ENCODE assay signal across 26 cellular contexts in genomic region chr14:26218858-26219257, GRCh38.
"Had no signal": no experiment of that assay in that cellular context is flagged by ENCODE, and none has a peak within 500 bp of the region (broad histone marks: within the 10 kb centered on the region; RNA-seq: fewer than 3 reads in every experiment).

No MANE protein-coding gene starts in this region.

- H3K36me3 Mint-ChIP-seq: activated naive CD4-positive, alpha-beta T cell treated with anti-CD3 and anti-CD28 coated beads, Interleukin-2, amount 10 ng/mL, durations not matched to agents 7 days and 5 days; activated naive CD8-positive, alpha-beta T cell had no signal

- H3K27me3 Mint-ChIP-seq: activated CD4-positive, alpha-beta memory T cell treated with anti-CD3 and anti-CD28 coated beads, Interleukin-2, amount 10 ng/mL, durations not matched to agents 7 days and 5 days; activated CD4-positive, alpha-beta T cell treated with anti-CD3 and anti-CD28 coated beads for 36 hours; activated CD4-positive, alpha-beta T cell treated with anti-CD3 and anti-CD28 coated beads, Interleukin-2, amount 10 ng/mL, durations not matched to agents 24 days and 14 days; activated naive CD4-positive, alpha-beta T cell treated with anti-CD3 and anti-CD28 coated beads, Interleukin-2, amount 10 ng/mL, durations not matched to agents 7 days and 5 days; activated naive CD8-positive, alpha-beta T cell; activated T-cell treated with anti-CD3 and anti-CD28 coated beads, Interleukin-2, amount 50 U/mL, for 24 hours; central memory CD8-positive, alpha-beta T cell; dendritic cell treated with granulocyte-macrophage colony-stimulating factor and Interleukin-4, amounts not matched to agents 40 ng/mL and 50 ng/mL, for 4 days; T-helper 17 cell had no signal

- H3K27ac Mint-ChIP-seq: activated CD4-positive, alpha-beta memory T cell treated with anti-CD3 and anti-CD28 coated beads, Interleukin-2, amount 10 ng/mL, durations not matched to agents 7 days and 5 days; activated CD4-positive, alpha-beta T cell treated with anti-CD3 and anti-CD28 coated beads for 36 hours; activated CD4-positive, alpha-beta T cell treated with anti-CD3 and anti-CD28 coated beads, Interleukin-2, amount 10 ng/mL, durations not matched to agents 24 days and 14 days; activated naive CD4-positive, alpha-beta T cell treated with anti-CD3 and anti-CD28 coated beads, Interleukin-2, amount 10 ng/mL, durations not matched to agents 7 days and 5 days; activated naive CD8-positive, alpha-beta T cell; activated T-cell treated with anti-CD3 and anti-CD28 coated beads, Interleukin-2, amount 50 U/mL, for 24 hours; activated T-cell treated with anti-CD3 and anti-CD28 coated beads, Interleukin-2, amount 50 U/mL, for 72 hours; dendritic cell treated with granulocyte-macrophage colony-stimulating factor and Interleukin-4, amounts not matched to agents 40 ng/mL and 50 ng/mL, for 4 days; endodermal cell; T-helper 17 cell; T-helper 2 cell treated with Interferon-gamma antibody and Interleukin-4, amounts not matched to agents 5 μg/mL and 100 μg/mL, for 36 hours had no signal

- DNase-seq: activated CD4-positive, alpha-beta memory T cell treated with anti-CD3 and anti-CD28 coated beads, Interleukin-2, amount 10 ng/mL, durations not matched to agents 7 days and 5 days; activated CD4-positive, alpha-beta T cell treated with anti-CD3 and anti-CD28 coated beads for 36 hours; activated CD4-positive, alpha-beta T cell treated with anti-CD3 and anti-CD28 coated beads, Interleukin-2, amount 10 ng/mL, durations not matched to agents 24 days and 14 days; activated CD4-positive, CD25-positive, alpha-beta regulatory T cell; activated CD4-positive, CD25-positive, alpha-beta regulatory T cell treated with anti-CD3 and anti-CD28 coated beads, Interleukin-2, amount 50 U/mL, for 72 hours; activated CD8-positive, alpha-beta memory T cell treated with anti-CD3 and anti-CD28 coated beads, Interleukin-2, amount 50 U/mL, for 48 hours; activated gamma-delta T cell; activated naive CD4-positive, alpha-beta T cell; activated naive CD4-positive, alpha-beta T cell treated with anti-CD3 and anti-CD28 coated beads, Interleukin-2, amount 10 ng/mL, durations not matched to agents 7 days and 5 days; activated T-cell treated with anti-CD3 and anti-CD28 coated beads for 4 hours; activated T-cell treated with anti-CD3 and anti-CD28 coated beads, Interleukin-2, amount 50 U/mL, for 24 hours; activated T-cell treated with anti-CD3 and anti-CD28 coated beads, Interleukin-2, amount 50 U/mL, for 72 hours; amniotic stem cell; anterior cingulate cortex; brain microvascular endothelial cell; dorsolateral prefrontal cortex; effector memory CD4-positive, alpha-beta T cell; endodermal cell; foreskin keratinocyte; gastrocnemius medialis; T-helper 17 cell had no signal

- H3K4me1 Mint-ChIP-seq: activated CD4-positive, alpha-beta memory T cell treated with anti-CD3 and anti-CD28 coated beads, Interleukin-2, amount 10 ng/mL, durations not matched to agents 7 days and 5 days; activated CD4-positive, alpha-beta T cell treated with anti-CD3 and anti-CD28 coated beads for 36 hours; activated CD4-positive, alpha-beta T cell treated with anti-CD3 and anti-CD28 coated beads, Interleukin-2, amount 10 ng/mL, durations not matched to agents 24 days and 14 days; activated naive CD4-positive, alpha-beta T cell treated with anti-CD3 and anti-CD28 coated beads, Interleukin-2, amount 10 ng/mL, durations not matched to agents 7 days and 5 days; central memory CD8-positive, alpha-beta T cell; T-helper 17 cell had no signal

- H3K9me3 Mint-ChIP-seq: dendritic cell treated with granulocyte-macrophage colony-stimulating factor and Interleukin-4, amounts not matched to agents 40 ng/mL and 50 ng/mL, for 4 days had no signal

- H3K4me3 Mint-ChIP-seq: activated CD4-positive, alpha-beta memory T cell treated with anti-CD3 and anti-CD28 coated beads, Interleukin-2, amount 10 ng/mL, durations not matched to agents 7 days and 5 days; activated CD4-positive, alpha-beta T cell treated with anti-CD3 and anti-CD28 coated beads for 36 hours; activated CD4-positive, alpha-beta T cell treated with anti-CD3 and anti-CD28 coated beads, Interleukin-2, amount 10 ng/mL, durations not matched to agents 24 days and 14 days; activated naive CD4-positive, alpha-beta T cell treated with anti-CD3 and anti-CD28 coated beads, Interleukin-2, amount 10 ng/mL, durations not matched to agents 7 days and 5 days; activated naive CD8-positive, alpha-beta T cell; activated T-cell treated with anti-CD3 and anti-CD28 coated beads, Interleukin-2, amount 50 U/mL, for 24 hours; activated T-cell treated with anti-CD3 and anti-CD28 coated beads, Interleukin-2, amount 50 U/mL, for 72 hours; central memory CD8-positive, alpha-beta T cell; dendritic cell treated with granulocyte-macrophage colony-stimulating factor and Interleukin-4, amounts not matched to agents 40 ng/mL and 50 ng/mL, for 4 days; endodermal cell; T-helper 17 cell; T-helper 2 cell treated with Interferon-gamma antibody and Interleukin-4, amounts not matched to agents 5 μg/mL and 100 μg/mL, for 36 hours had no signal

- ATAC-seq: activated CD4-positive, alpha-beta T cell treated with anti-CD3 and anti-CD28 coated beads for 36 hours; activated T-cell treated with anti-CD3 and anti-CD28 coated beads, Interleukin-2, amount 50 U/mL, for 72 hours; esophagus mucosa; foreskin keratinocyte; gastrocnemius medialis; T-helper 17 cell had no signal
